ENCODE assay signal across 8 cellular contexts in the genomic region with DNA sequence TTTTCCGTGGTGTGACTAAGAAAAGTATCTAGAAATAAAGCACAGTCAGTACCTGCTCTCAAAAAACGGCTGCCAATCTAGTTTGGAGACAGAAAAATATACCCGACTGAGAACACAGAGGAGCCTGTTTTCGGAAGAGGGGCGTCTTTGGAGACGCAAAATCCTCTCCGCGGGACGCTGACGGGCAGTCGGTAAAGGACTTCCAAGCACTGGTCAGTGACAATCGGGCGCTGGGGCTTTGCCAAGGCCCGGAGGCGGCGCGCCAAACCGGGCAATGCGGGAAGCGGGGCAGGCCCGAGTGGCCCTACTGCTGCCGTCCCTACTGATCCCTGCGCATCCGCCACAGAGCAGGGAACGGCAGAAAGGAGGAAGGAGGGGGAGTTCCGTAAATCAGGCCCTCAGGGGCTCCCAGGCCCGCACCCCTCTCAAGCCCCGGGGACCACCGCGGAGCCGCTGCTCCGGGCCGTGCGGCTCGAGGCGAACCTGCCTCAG. TPM values are rescaled to one million over a fixed set of nuclear protein-coding genes. Genes with fewer than 3 reads are reported as not detected.
DNase-seq lines count a peak whose midpoint lies in the region; ATAC-seq and TF ChIP-seq lines count a peak whose summit lies in the region.

No MANE protein-coding gene starts in this region.

- H3K36me3 ChIP-seq in right lobe of liver: peaks cover 0 to 10% (median 0%) of the 10 kb centered on the region in 4 donors

- H3K9me3 ChIP-seq in right lobe of liver: no peaks in the 10 kb centered on the region

- WGBS in right lobe of liver (ENCODE audit: insufficient coverage, low coverage, low lambda C conversion rate, missing lambda C conversion rate): under 1% methylated on average over 11 of the region's 36 CpGs

- peaks cover 0 to 19% (median 2%) of the 10 kb centered on the region in 4 donors for H3K4me1 ChIP-seq in right lobe of liver

- H3K27ac ChIP-seq in RWPE1 (peak overlapping the region; percentile 92), right lobe of liver (peak overlapping the region; percentile 82 to 97 (median 97)), substantia nigra (ENCODE audit: low read depth, low read length, poor library complexity, severe bottlenecking) (peak overlapping the region; percentile 91)

- intact Hi-C loops in right lobe of liver (cut with DNase I): no loop called here

- TF ChIP-seq CTCF in RWPE1 (conservative IDR thresholded peaks at IDR 0.05; ENCODE audit: low read depth) (no peak), right lobe of liver (IDR thresholded peaks at IDR 0.05) (no peak)

- H3K4me3 ChIP-seq in right lobe of liver: peak overlapping the region; percentile 78 to 90 (median 83)

- POLR2A ChIA-PET in RWPE1 (lab: Yijun Ruan, JAX; ENCODE audit: low non-redundant PET): interaction anchor here (0.6 to 1.0 kb wide), 3 partner anchors 24 to 252 kb away, joined by 4 to 5 read pairs (median 4); no protein-coding TSS in a partner anchor

- peak; percentile 15 for ATAC-seq in HG03039 (IDR thresholded peaks at IDR 0.05; ENCODE audit: unreplicated experiment)
- ATAC-seq in right lobe of liver: peak; percentile 70 to 74 (median 72)

- no peaks in the 10 kb centered on the region for H3K27me3 ChIP-seq in right lobe of liver

- CTCF ChIA-PET in RWPE1 (lab: Yijun Ruan, JAX): interaction anchor here (0.6 to 0.9 kb wide), 3 partner anchors 65 to 294 kb away, joined by 3 to 4 read pairs (median 4); no protein-coding TSS in a partner anchor

- DNase-seq in stimulated activated CD4-positive, alpha-beta T cell treated with anti-CD3 and anti-CD28 coated beads, Interleukin-15, amount 100 ng/mL, for 1 hour (ENCODE audit: low read depth in 1 of 2, low spot score in 1 of 2): peak; percentile 7 to 18
- DNase-seq in stimulated activated CD4-positive, alpha-beta T cell treated with anti-CD3 and anti-CD28 coated beads, Interleukin-15, amount 100 ng/mL, for 24 hours: no peak
- DNase-seq in RWPE1 (ENCODE audit: low spot score): peak; percentile 8
- peak; percentile 33 to 65 for DNase-seq in dermis microvascular lymphatic vessel endothelial cell (ENCODE audit: low read depth in 2 of 2)
- peak; percentile 75 to 84 (median 84) for DNase-seq in right lobe of liver
- peak in 44 of 49 donors; percentile 26 to 88 (median 66) for DNase-seq in substantia nigra (lab: John Stamatoyannopoulos, UW)
- no peak for DNase-seq in glomerular visceral epithelial cell (ENCODE audit: extremely low spot score)

- TF ChIP-seq POLR2A in right lobe of liver (IDR thresholded peaks at IDR 0.05): no peak

RNA-seq across cellular contexts. Expression of gene DPY19L3, which starts 0.6 kb away (rescaled TPM):
- total RNA-seq in dermis microvascular lymphatic vessel endothelial cell (18.6 and 30.1 TPM in 2 replicates), right lobe of liver (10 to 100 TPM in 4 of 6 experiments, 1 to 10 TPM in 2; 8.0 to 13.5 (median 12.4) TPM)

RNA-seq across cellular contexts. Expression of gene ZNF507, which starts 59.6 kb away (rescaled TPM):
- total RNA-seq in dermis microvascular lymphatic vessel endothelial cell: 7.2 and 10.5 TPM in 2 replicates
- 10 to 100 TPM in 2 of 6 experiments, 1 to 10 TPM in 4; 7.1 to 10.9 (median 9.1) TPM for total RNA-seq in right lobe of liver

Comparison
In these comparisons a context has a peak if more than half of its experiments do, and no peak if none do; other contexts are left out.
1. DNase-seq: peak in stimulated activated CD4-positive, alpha-beta T cell treated with anti-CD3 and anti-CD28 coated beads, Interleukin-15, amount 100 ng/mL, for 1 hour (2 of 2), RWPE1 (single experiment), dermis microvascular lymphatic vessel endothelial cell (2 of 2), right lobe of liver (3 of 3) and substantia nigra (44 of 49); none in stimulated activated CD4-positive, alpha-beta T cell treated with anti-CD3 and anti-CD28 coated beads, Interleukin-15, amount 100 ng/mL, for 24 hours (single experiment) and glomerular visceral epithelial cell (single experiment).
2. Peak in every context shown above with its lines, with median percentiles within 50 percentile points of each other: H3K27ac ChIP-seq.